8 cellular contexts compared by ENCODE assay signal in the genomic region with DNA sequence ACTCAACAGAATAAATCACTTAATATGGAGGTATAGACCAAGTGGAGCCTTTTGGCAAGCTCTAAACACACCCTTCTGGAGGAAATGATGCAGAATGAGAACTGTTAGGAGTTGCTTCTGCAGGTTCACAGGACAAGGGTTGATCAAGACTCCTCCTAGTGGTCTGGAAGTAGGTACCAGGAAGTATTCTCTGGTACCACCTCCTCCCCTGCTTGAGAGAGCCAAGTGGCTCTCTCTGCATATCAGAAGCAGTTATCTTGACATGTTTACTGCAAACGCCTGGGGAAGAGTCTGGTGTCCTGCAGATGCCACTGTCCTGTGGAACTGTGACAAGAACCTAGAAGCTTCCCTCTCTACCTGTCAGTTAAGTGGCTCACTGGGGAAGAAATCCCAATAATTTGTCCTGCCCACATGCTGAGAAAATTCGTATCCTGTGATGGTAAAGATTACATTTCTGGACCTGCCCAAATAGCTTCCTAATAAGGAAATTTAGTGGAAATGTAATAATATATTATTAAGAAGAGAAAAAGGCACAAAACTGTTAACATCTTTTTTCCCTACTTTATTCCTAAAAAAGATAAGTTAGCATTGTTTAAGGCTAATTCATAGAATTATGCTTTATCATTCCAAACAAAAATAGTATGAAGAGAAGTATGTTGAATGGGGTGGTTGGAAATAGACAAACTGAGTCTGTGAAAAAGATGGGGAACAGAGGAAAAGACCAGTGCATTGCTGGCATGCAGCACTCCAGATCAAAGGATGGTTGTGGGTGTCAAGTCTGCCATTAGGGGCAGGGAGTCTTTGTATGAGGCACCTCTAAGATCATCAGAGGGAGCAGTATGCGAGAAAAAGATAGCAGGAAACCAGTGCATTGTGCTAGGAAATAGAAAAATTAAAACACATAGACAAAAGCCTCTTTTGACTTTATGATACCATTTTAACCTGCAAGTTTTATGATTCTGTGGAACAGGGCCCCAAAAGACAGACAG.
DNase-seq lines count a peak whose midpoint lies in the region; ATAC-seq and TF ChIP-seq lines count a peak whose summit lies in the region.

No MANE protein-coding gene starts in this region.

- peak overlapping the region; percentile 98 to 99 (median 99) for H3K27ac Mint-ChIP-seq in IgD-negative memory B cell

- peak; percentile 44 for DNase-seq in stimulated activated CD4-positive, alpha-beta T cell treated with anti-CD3 and anti-CD28 coated beads, Interleukin-2, amount 100 ng/mL, for 4 hours (ENCODE audit: low read depth)
- no peak for DNase-seq in stimulated activated CD4-positive, alpha-beta T cell treated with anti-CD3 and anti-CD28 coated beads, Interleukin-4, amount 100 ng/mL, for 1 hour
- DNase-seq in RPMI8226 = peak; percentile 70
- DNase-seq in astrocyte of the cerebellum (ENCODE audit: low read depth) = no peak
- no peak for DNase-seq in occipital lobe (lab: John Stamatoyannopoulos, UW)

- H3K9me3 Mint-ChIP-seq in IgD-negative memory B cell = peaks cover 0 to 2% (median 0%) of the 10 kb centered on the region in 3 donors

- H3K4me1 Mint-ChIP-seq in IgD-negative memory B cell = peaks cover 33 to 60% (median 45%) of the 10 kb centered on the region in 3 donors

- peak; percentile 40 for TF ChIP-seq CTCF in astrocyte of the cerebellum (IDR thresholded peaks at IDR 0.05; ENCODE audit: low read depth, low read length, missing control alignments)

- ATAC-seq in GM21825 (IDR thresholded peaks at IDR 0.05; ENCODE audit: unreplicated experiment) = peak; percentile 60

- peaks cover 5% of the 10 kb centered on the region for H3K36me3 Mint-ChIP-seq in IgD-negative memory B cell

- H3K27ac ChIP-seq in layer of hippocampus (ENCODE audit: low read depth, low read length) = peak overlapping the region; percentile 3

- H3K27me3 Mint-ChIP-seq in IgD-negative memory B cell = no peaks in the 10 kb centered on the region

- peak overlapping the region; percentile 58 to 85 (median 82) for H3K4me3 Mint-ChIP-seq in IgD-negative memory B cell

- H3K27me3 ChIP-seq in layer of hippocampus (ENCODE audit: control insufficient read depth, insufficient read depth, low read length) = no peaks in the 10 kb centered on the region

- H3K4me3 ChIP-seq in astrocyte of the cerebellum (ENCODE audit: low read depth, low read length) = no peak overlapping the region

- in situ Hi-C loops in astrocyte of the cerebellum (cut with HindIII; ENCODE audit: low sequenced_read_pairs) = no loop called here

Comparison
In these comparisons a context has a peak if more than half of its experiments do, and no peak if none do; other contexts are left out.
1. DNase-seq: peak in stimulated activated CD4-positive, alpha-beta T cell treated with anti-CD3 and anti-CD28 coated beads, Interleukin-2, amount 100 ng/mL, for 4 hours (single experiment) and RPMI8226 (single experiment); none in stimulated activated CD4-positive, alpha-beta T cell treated with anti-CD3 and anti-CD28 coated beads, Interleukin-4, amount 100 ng/mL, for 1 hour (single experiment), astrocyte of the cerebellum (single experiment) and occipital lobe (single experiment).